21 cellular contexts compared by ENCODE assay signal in the genomic region with DNA sequence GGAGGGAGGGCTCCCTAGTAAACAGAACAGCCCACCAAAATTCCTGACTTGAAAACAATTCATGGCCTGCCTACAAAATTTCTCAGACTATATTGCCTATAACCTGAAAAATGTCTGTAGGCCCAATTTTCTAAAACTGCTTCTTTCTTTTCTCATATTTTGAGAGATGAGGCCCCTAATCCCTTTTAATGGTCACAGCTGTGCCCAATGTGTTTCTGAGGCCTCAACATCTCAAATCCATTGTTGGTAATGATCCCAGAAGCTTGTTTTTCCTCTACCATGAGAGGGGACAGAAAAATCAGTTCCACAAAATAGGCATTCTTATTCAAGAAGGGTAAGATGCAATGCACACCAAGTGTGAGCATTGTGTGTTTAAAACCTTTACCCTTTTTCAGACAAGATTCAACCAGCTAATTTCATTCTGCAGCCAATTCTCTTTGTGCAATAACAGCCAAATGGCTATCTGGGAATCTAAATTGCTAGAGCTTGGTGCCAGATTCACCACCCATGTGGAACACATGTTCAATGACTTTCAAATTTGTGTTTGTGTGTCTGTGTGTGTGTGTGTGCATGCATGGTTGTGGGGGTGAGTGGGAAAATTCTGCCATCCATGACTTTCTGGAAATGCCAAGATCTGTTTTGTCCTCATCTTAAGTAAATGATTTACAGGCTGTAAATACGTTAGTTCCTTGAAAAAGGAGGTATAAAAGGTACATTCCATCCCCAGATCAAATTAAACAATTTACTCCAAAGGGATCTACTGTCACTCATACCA.
"Had no signal": no experiment of that assay in that cellular context is flagged by ENCODE, and none has a peak within 500 bp of the region (broad histone marks: within the 10 kb centered on the region; RNA-seq: fewer than 3 reads in every experiment).

No MANE protein-coding gene starts in this region.

- DNase-seq: activated CD4-positive, CD25-positive, alpha-beta regulatory T cell treated with anti-CD3 and anti-CD28 coated beads, Interleukin-2, amount 50 U/mL, for 72 hours; activated naive CD4-positive, alpha-beta T cell treated with Interleukin-2 at 50 U/mL for 16 hours; activated naive CD8-positive, alpha-beta T cell treated with anti-CD3 and anti-CD28 coated beads, Interleukin-2, amount 50 U/mL, for 24 hours; dorsolateral prefrontal cortex; endodermal cell; erythroblast; glutamatergic neuron; immature natural killer cell; left colon; naive B cell; SK-N-SH; stimulated activated CD4-positive, alpha-beta T cell treated with anti-CD3 and anti-CD28 coated beads, Interleukin-15, amount 100 ng/mL, for 24 hours; stimulated activated CD4-positive, alpha-beta T cell treated with anti-CD3 and anti-CD28 coated beads, Interleukin-4, amount 100 ng/mL, for 24 hours; stimulated activated naive CD4-positive, alpha-beta T cell; T-helper 1 cell; T1000 had no signal

- H3K36me3 ChIP-seq: cardiac muscle cell had no signal

- H3K9ac ChIP-seq: parathyroid adenoma, SK-N-SH had no signal

- H3K9me3 ChIP-seq: SK-N-SH had no signal

- H2AFZ ChIP-seq: parathyroid adenoma had no signal

- ATAC-seq: activated naive CD8-positive, alpha-beta T cell treated with anti-CD3 and anti-CD28 coated beads, Interleukin-2, amount 50 U/mL, for 24 hours; activated T-helper 17 cell treated with anti-CD3 and anti-CD28 coated beads, Interleukin-2, amount 50 U/mL, for 72 hours; left colon had no signal

- H3K4me3 ChIP-seq: cardiac muscle cell, dorsolateral prefrontal cortex, lung, skin epidermis had no signal

- H3K4me2 ChIP-seq: SK-N-SH had no signal

- H3K27ac ChIP-seq: cardiac muscle cell, parathyroid adenoma had no signal

- H3K27me3 ChIP-seq: cardiac muscle cell, dorsolateral prefrontal cortex had no signal
